ENCODE assay signal across 8 cellular contexts in genomic region chr20:63553251-63553932, GRCh38. TPM values are rescaled to one million over a fixed set of nuclear protein-coding genes. Genes with fewer than 3 reads are reported as not detected.
A peak's percentile ranks its signal among the peaks of the same experiment; 100 is the strongest.
DNase-seq lines count a peak whose midpoint lies in the region; ATAC-seq and TF ChIP-seq lines count a peak whose summit lies in the region.

No MANE protein-coding gene starts in this region.

- peak overlapping the region; percentile 72 for H3K9ac ChIP-seq in adipocyte (ENCODE audit: low read length)

- H3K4me1 ChIP-seq in BE2C (peaks cover 9% of the 10 kb centered on the region; the same call in 1 of the 2 replicates), adipocyte (ENCODE audit: control insufficient read depth, insufficient read depth, low read length) (peaks cover 8% of the 10 kb centered on the region), right cardiac atrium (ENCODE audit: control insufficient read depth, insufficient read depth, low read length) (no peaks in the 10 kb centered on the region)

- peak overlapping the region; percentile 72 for H3K4me3 Mint-ChIP-seq in T-helper 1 cell treated with Interleukin-12 subunit alpha and Interleukin-12 subunit beta and Interleukin-4 antibody, amounts not matched to agents 30 μg/mL and 1 μg/mL, for 36 hours

- H3K27me3 ChIP-seq in BE2C (no peaks in the 10 kb centered on the region), adipocyte (replicated peaks; ENCODE audit: control insufficient read depth, insufficient read depth, low read length) (peaks cover 4% of the 10 kb centered on the region), right cardiac atrium (ENCODE audit: control insufficient read depth, insufficient read depth) (no peaks in the 10 kb centered on the region)

- no peaks in the 10 kb centered on the region for H3K9me3 ChIP-seq in BE2C
- no peaks in the 10 kb centered on the region for H3K9me3 ChIP-seq in adipocyte (ENCODE audit: control insufficient read depth, low read length)
- H3K9me3 ChIP-seq in right cardiac atrium (ENCODE audit: control insufficient read depth, low read length): no peaks in the 10 kb centered on the region

- 2% methylated on average over 37 of the region's 37 CpGs for WGBS in right cardiac atrium

- DNase-seq in BE2C (peak; percentile 95), LHCN-M2 (ENCODE audit: low read depth) (peak; percentile 75), adipocyte (ENCODE audit: low read depth) (peak; percentile 92), right cardiac atrium (peak; percentile 90 to 96 (median 91)), skeletal muscle cell (ENCODE audit: low read depth) (peak; percentile 39)

- peak; percentile 40 for ATAC-seq in GM19397 (IDR thresholded peaks at IDR 0.05; ENCODE audit: unreplicated experiment)
- peak; percentile 82 to 83 for ATAC-seq in right cardiac atrium
- ATAC-seq in HG02610 (IDR thresholded peaks at IDR 0.05; ENCODE audit: unreplicated experiment): no peak

- no peaks in the 10 kb centered on the region for H3K9me3 Mint-ChIP-seq in T-helper 1 cell treated with Interleukin-12 subunit alpha and Interleukin-12 subunit beta and Interleukin-4 antibody, amounts not matched to agents 30 μg/mL and 1 μg/mL, for 36 hours

- H3K4me3 ChIP-seq in BE2C (ENCODE audit: low read depth, low read length) (peak overlapping the region; percentile 66), adipocyte (ENCODE audit: low read length) (peak overlapping the region; percentile 77), right cardiac atrium (ENCODE audit: low read length) (peak overlapping the region; percentile 55), skeletal muscle cell (ENCODE audit: low read depth, low read length) (peak overlapping the region; percentile 69)

- H3K36me3 ChIP-seq in BE2C (no peaks in the 10 kb centered on the region), adipocyte (ENCODE audit: control insufficient read depth, insufficient read depth, low read length, severe bottlenecking) (no peaks in the 10 kb centered on the region)

- intact Hi-C loops in right cardiac atrium (cut with DNase I): no loop called here

- H3K27ac Mint-ChIP-seq in T-helper 1 cell treated with Interleukin-12 subunit alpha and Interleukin-12 subunit beta and Interleukin-4 antibody, amounts not matched to agents 30 μg/mL and 1 μg/mL, for 36 hours: peak overlapping the region; percentile 91

- peaks cover 10% of the 10 kb centered on the region for H3K4me1 Mint-ChIP-seq in T-helper 1 cell treated with Interleukin-12 subunit alpha and Interleukin-12 subunit beta and Interleukin-4 antibody, amounts not matched to agents 30 μg/mL and 1 μg/mL, for 36 hours (ENCODE audit: low read depth)

- no peak overlapping the region for H3K27ac ChIP-seq in right cardiac atrium (ENCODE audit: low read length)

- peaks cover 27% of the 10 kb centered on the region for H3K27me3 Mint-ChIP-seq in T-helper 1 cell treated with Interleukin-12 subunit alpha and Interleukin-12 subunit beta and Interleukin-4 antibody, amounts not matched to agents 30 μg/mL and 1 μg/mL, for 36 hours (ENCODE audit: low read depth)

- TF ChIP-seq CTCF in BE2C (IDR thresholded peaks at IDR 0.05; ENCODE audit: low read depth, low read length): no peak

- peaks cover 4% of the 10 kb centered on the region for H3K36me3 Mint-ChIP-seq in T-helper 1 cell treated with Interleukin-12 subunit alpha and Interleukin-12 subunit beta and Interleukin-4 antibody, amounts not matched to agents 30 μg/mL and 1 μg/mL, for 36 hours (ENCODE audit: low read depth)

RNA-seq across cellular contexts. Expression of gene FNDC11, which starts 0.6 kb away (rescaled TPM):
- polyA plus RNA-seq in BE2C (2012; ENCODE audit: insufficient read depth, insufficient read length, low read depth): not detected
- total RNA-seq in LHCN-M2 (2014; rRNA removed) (0.13 and 0.46 TPM in 2 replicates), right cardiac atrium (under 1 TPM in 3 of 4 donors, not detected in 1; 0.09 to 0.20 (median 0.17) TPM)
- 0.19 TPM for polyA plus RNA-seq in LHCN-M2 (2012)
- polyA plus RNA-seq in right cardiac atrium: 0.14 TPM

RNA-seq across cellular contexts. Expression of gene SRMS, which starts 5.8 kb away (rescaled TPM):
- not detected for polyA plus RNA-seq in BE2C (2012; ENCODE audit: insufficient read depth, insufficient read length, low read depth)
- total RNA-seq in LHCN-M2 (2014; rRNA removed) (not detected in 2 replicates), right cardiac atrium (not detected)
- polyA plus RNA-seq in LHCN-M2 (2012): not detected
- polyA plus RNA-seq in right cardiac atrium: not detected

RNA-seq across cellular contexts. Expression of gene PTK6, which starts 16.2 kb away (rescaled TPM):
- 1.2 TPM for polyA plus RNA-seq in BE2C (2012; ENCODE audit: insufficient read depth, insufficient read length, low read depth)
- total RNA-seq in LHCN-M2 (2014; rRNA removed) (0.40 and 0.45 TPM in 2 replicates), right cardiac atrium (under 1 TPM in 2 of 4 donors, not detected in 2; 0.09 to 0.15 TPM)
- 0.32 TPM for polyA plus RNA-seq in LHCN-M2 (2012)
- 0.14 TPM for polyA plus RNA-seq in right cardiac atrium

RNA-seq across cellular contexts. Expression of gene HELZ2, which starts 20.6 kb away (rescaled TPM):
- 7.6 TPM for polyA plus RNA-seq in BE2C (2012; ENCODE audit: insufficient read depth, insufficient read length, low read depth)
- 21.0 and 21.9 TPM in 2 replicates for total RNA-seq in LHCN-M2 (2014; rRNA removed)
- 6.1 TPM for polyA plus RNA-seq in LHCN-M2 (2012)
- 10 to 100 TPM; 15.6 to 29.5 (median 16.2) TPM for total RNA-seq in right cardiac atrium
- polyA plus RNA-seq in right cardiac atrium: 8.7 TPM

RNA-seq across cellular contexts. Expression of gene PPDPF, which starts 32.8 kb away (rescaled TPM):
- 447 TPM for polyA plus RNA-seq in BE2C (2012; ENCODE audit: insufficient read depth, insufficient read length, low read depth)
- total RNA-seq in LHCN-M2 (2014; rRNA removed) (154 and 194 TPM in 2 replicates), right cardiac atrium (100 to 1,000 TPM; 143 to 244 (median 223) TPM)
- polyA plus RNA-seq in LHCN-M2 (2012): 442 TPM
- polyA plus RNA-seq in right cardiac atrium: 276 TPM

Comparison
In these comparisons a context has a peak if more than half of its experiments do, and no peak if none do; other contexts are left out.
1. DNase-seq: peak in every context shown above with its lines; median percentile 95 in BE2C; 92 in adipocyte; 91 in right cardiac atrium; 75 in LHCN-M2; 39 in skeletal muscle cell.